8 cellular contexts compared by ENCODE assay signal in genomic region chr1:46477153-46477929, GRCh38. TPM values are rescaled to one million over a fixed set of nuclear protein-coding genes. Genes with fewer than 3 reads are reported as not detected.
A peak's percentile ranks its signal among the peaks of the same experiment; 100 is the strongest.
DNase-seq lines count a peak whose midpoint lies in the region; ATAC-seq, FAIRE-seq and TF ChIP-seq lines count a peak whose summit lies in the region.

No MANE protein-coding gene starts in this region.

- peak; percentile 80 for ATAC-seq in foreskin keratinocyte
- ATAC-seq in pancreas = peak; percentile 73 to 99 (median 94)

- H3K4me3 ChIP-seq in pancreas (no peak overlapping the region), tibial artery (no peak overlapping the region)

- intact Hi-C loops in pancreas (cut with DNase I) (no loop called here), tibial artery (cut with DNase I; ENCODE audit: low total_unique reads) (loop anchor here (5.0 kb wide), 1 partner anchor 50 kb away; no protein-coding TSS in a partner anchor)

- H3K27me3 ChIP-seq in foreskin keratinocyte (peaks cover 67% of the 10 kb centered on the region), pancreas (no peaks in the 10 kb centered on the region), tibial artery (peaks cover 0 to 78% of the 10 kb centered on the region in 2 donors)

- POLR2A ChIA-PET in RWPE1 (lab: Yijun Ruan, JAX; ENCODE audit: low non-redundant PET) = no interaction called here

- FAIRE-seq in pancreas (lab: Jason Lieb, UNC) = no peak

- no peak overlapping the region for H3K27ac ChIP-seq in RWPE1
- H3K27ac ChIP-seq in foreskin keratinocyte = no peak overlapping the region
- H3K27ac ChIP-seq in pancreas = no peak overlapping the region
- H3K27ac ChIP-seq in tibial artery = no peak overlapping the region

- H3K36me3 ChIP-seq in pancreas (no peaks in the 10 kb centered on the region), tibial artery (no peaks in the 10 kb centered on the region)

- CTCF ChIA-PET in RWPE1 (lab: Yijun Ruan, JAX) = interaction anchor here (0.6 to 2.4 kb wide), 12 partner anchors 10 to 57 kb away, joined by 3 to 20 read pairs (median 7); a partner anchor contains a TSS

- peak; percentile 48 for DNase-seq in NK-92 treated with Interleukin-12 subunit alpha and Interleukin-12 subunit beta, amount 100 ng/mL, for 24 hours (lab: John Stamatoyannopoulos, UW)
- no peak for DNase-seq in NK-92 (lab: John Stamatoyannopoulos, UW; ENCODE audit: unreplicated experiment)
- peak; percentile 44 for DNase-seq in KG1 (lab: John Stamatoyannopoulos, UW)
- peak; percentile 92 for DNase-seq in RWPE1 (ENCODE audit: low spot score)
- DNase-seq in activated effector memory CD4-positive, alpha-beta T cell treated with Interleukin-2 at 50 U/mL for 16 hours = peak; percentile 60
- DNase-seq in foreskin keratinocyte = peak in 1 of 2 donors; percentile 28
- peak in 5 of 6 donors; percentile 53 to 90 (median 74) for DNase-seq in pancreas
- DNase-seq in tibial artery = peak; percentile 67 to 76

- H3K4me1 ChIP-seq in foreskin keratinocyte (no peaks in the 10 kb centered on the region), pancreas (no peaks in the 10 kb centered on the region), tibial artery (no peaks in the 10 kb centered on the region)

- 31 to 32% methylated on average over 11 of the region's 11 CpGs for whole genome bisulfite sequencing in pancreas, 2 donors

- H3K9me3 ChIP-seq in pancreas (no peaks in the 10 kb centered on the region), tibial artery (no peaks in the 10 kb centered on the region)

- TF ChIP-seq CTCF in RWPE1 (conservative IDR thresholded peaks at IDR 0.05; ENCODE audit: low read depth) = peak; percentile 87
- TF ChIP-seq CTCF in foreskin keratinocyte (conservative IDR thresholded peaks at IDR 0.05) = peak; percentile 92
- TF ChIP-seq CTCF in pancreas (IDR thresholded peaks at IDR 0.05) = peak; percentile 85 to 94 (median 93)
- TF ChIP-seq CTCF in tibial artery (IDR thresholded peaks at IDR 0.05) = peak; percentile 74 to 85

RNA-seq across cellular contexts. Expression of gene DMBX1, which starts 12.3 kb away (rescaled TPM):
- total RNA-seq in foreskin keratinocyte (not detected in 2 replicates), pancreas (not detected)
- polyA plus RNA-seq in foreskin keratinocyte (not detected in 2 replicates), pancreas (not detected)
